1 cellular context compared by ENCODE assay signal in genomic region chr1:84705503-84705902, GRCh38.
A peak's percentile ranks its signal among the peaks of the same experiment; 100 is the strongest.
TF ChIP-seq lines count a peak whose summit lies in the region.

No MANE protein-coding gene starts in this region.

TF ChIP-seq in GM12878, 131 proteins besides CTCF, POLR2A, EP300 and RAD21 (continued from another document and continues in another):
- TF ChIP-seq IKZF2 (IDR thresholded peaks at IDR 0.05) (peak; percentile 63 to 73; a peak in 2 of 4 replicates), ZNF207 (IDR thresholded peaks at IDR 0.05; ENCODE audit: borderline replicate concordance) (no peak), PKNOX1 (IDR thresholded peaks at IDR 0.05) (no peak), CBFB (IDR thresholded peaks at IDR 0.05; ENCODE audit: low read depth) (no peak), MLLT1 (IDR thresholded peaks at IDR 0.05) (no peak), TCF7 (IDR thresholded peaks at IDR 0.05; ENCODE audit: borderline replicate concordance) (no peak), NFXL1 (IDR thresholded peaks at IDR 0.05; ENCODE audit: borderline replicate concordance) (no peak), SRF (IDR thresholded peaks at IDR 0.05; ENCODE audit: low read depth in 2 of 2, low read length in 2 of 2) (no peak), SKIL (IDR thresholded peaks at IDR 0.05; ENCODE audit: low read depth, poor library complexity, severe bottlenecking) (no peak), ZNF384 (IDR thresholded peaks at IDR 0.05; ENCODE audit: borderline replicate concordance, low read depth, low read length) (no peak), ATF2 (IDR thresholded peaks at IDR 0.05; ENCODE audit: low read length) (no peak), ZNF592 (IDR thresholded peaks at IDR 0.05) (no peak), MAX (IDR thresholded peaks at IDR 0.05; ENCODE audit: low read depth, low read length) (no peak), RUNX3 (IDR thresholded peaks at IDR 0.05; ENCODE audit: low read length) (peak; percentile 28; the same call in 1 of the 2 replicates), ETV6 (conservative IDR thresholded peaks at IDR 0.05 in 1 of 2, IDR thresholded peaks at IDR 0.05 in 1 of 2; ENCODE audit: borderline replicate concordance in 1 of 2, low read depth in 1 of 2) (no peak), SMAD5 (IDR thresholded peaks at IDR 0.05; ENCODE audit: low read depth) (no peak), IRF4 (IDR thresholded peaks at IDR 0.05; ENCODE audit: low read depth, low read length) (no peak), ZBTB40 (IDR thresholded peaks at IDR 0.05; ENCODE audit: borderline replicate concordance) (no peak), JUND (IDR thresholded peaks at IDR 0.05; ENCODE audit: low read depth, low read length) (no peak), PML (IDR thresholded peaks at IDR 0.05; ENCODE audit: low read length) (no peak), E4F1 (IDR thresholded peaks at IDR 0.05; ENCODE audit: borderline replicate concordance, partially characterized antibody) (no peak), ZNF24 (IDR thresholded peaks at IDR 0.05) (no peak), NFIC (IDR thresholded peaks at IDR 0.05; ENCODE audit: low read depth, low read length) (no peak), EED (IDR thresholded peaks at IDR 0.05; ENCODE audit: low read depth) (peak; percentile 27; the same call in 1 of the 2 replicates), MTA2 (IDR thresholded peaks at IDR 0.05; ENCODE audit: low read depth) (0 out of 2 replicates have a peak, but pooled peaks have one; percentile 20), PAX5 (IDR thresholded peaks at IDR 0.05; ENCODE audit: borderline replicate concordance, low read depth, low read length) (no peak), KLF5 (IDR thresholded peaks at IDR 0.05; ENCODE audit: partially characterized antibody) (no peak), HDAC2 (IDR thresholded peaks at IDR 0.05) (no peak), CHD2 (IDR thresholded peaks at IDR 0.05; ENCODE audit: borderline replicate concordance, low read depth, low read length) (no peak), NRF1 (conservative IDR thresholded peaks at IDR 0.05; ENCODE audit: low read depth, low read length) (no peak), BCL3 (IDR thresholded peaks at IDR 0.05; ENCODE audit: borderline replicate concordance, insufficient read depth, low read depth, low read length, poor library complexity, severe bottlenecking) (no peak), CEBPB (IDR thresholded peaks at IDR 0.05; ENCODE audit: borderline replicate concordance in 1 of 2, low read depth in 2 of 2, low read length in 2 of 2) (no peak), MYC (IDR thresholded peaks at IDR 0.05; ENCODE audit: insufficient read depth, insufficient read length, insufficient replicate concordance, low read length, severe bottlenecking) (no peak), LARP7 (IDR thresholded peaks at IDR 0.05) (0 out of 2 replicates have a peak, but pooled peaks have one; percentile 36), HDGF (IDR thresholded peaks at IDR 0.05) (no peak), ZSCAN29 (IDR thresholded peaks at IDR 0.05) (no peak), SMC3 (IDR thresholded peaks at IDR 0.05; ENCODE audit: borderline replicate concordance, low read length) (no peak), NR2C2 (IDR thresholded peaks at IDR 0.05; ENCODE audit: borderline replicate concordance, control insufficient read depth, insufficient read length, low read depth) (no peak), NBN (IDR thresholded peaks at IDR 0.05) (peak; percentile 21; the same call in 1 of the 2 replicates)
